In the genomic region with DNA sequence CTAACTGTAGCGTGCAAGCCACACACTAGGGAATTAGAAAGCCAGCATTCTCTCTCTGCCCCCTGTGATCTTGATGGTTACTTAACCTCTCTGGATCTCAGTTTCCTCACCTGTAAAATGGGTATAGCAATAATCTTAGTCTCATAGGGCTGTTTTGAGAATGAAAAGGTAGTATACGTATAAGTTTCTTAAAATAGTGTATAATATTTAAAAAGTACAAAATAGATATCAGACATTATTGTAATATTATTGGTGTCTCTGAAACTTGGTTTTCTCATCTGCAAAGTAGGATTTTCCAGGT, we compare ENCODE assay signal across 21 cellular contexts.
"Had no signal": no experiment of that assay in that cellular context is flagged by ENCODE, and none has a peak within 500 bp of the region (broad histone marks: within the 10 kb centered on the region; RNA-seq: fewer than 3 reads in every experiment).

No MANE protein-coding gene starts in this region.

- H3K9me3 ChIP-seq: SJCRH30, SK-N-SH had no signal

- FAIRE-seq: bronchial epithelial cell had no signal

- H3K4me2 ChIP-seq: SK-N-SH had no signal

- DNase-seq: activated B cell treated with CpG ODN at 0.5 μM for 24 hours; activated CD4-positive, alpha-beta T cell treated with anti-CD3 and anti-CD28 coated beads for 1 hour; activated CD4-positive, alpha-beta T cell treated with anti-CD3 and anti-CD28 coated beads, Interleukin-2, amount 10 ng/mL, durations not matched to agents 24 days and 14 days; activated CD4-positive, alpha-beta T cell treated with anti-CD3 and anti-CD28 coated beads, Interleukin-2, amount 50 U/mL, for 48 hours; activated gamma-delta T cell; activated naive CD4-positive, alpha-beta T cell treated with anti-CD3 and anti-CD28 coated beads for 36 hours; activated T-cell treated with anti-CD3 and anti-CD28 coated beads, Interleukin-2, amount 50 U/mL, for 4 hours; NCI-H1048; NCI-H1930; NCI-H345; NCI-H510A; NCI-H526 treated with DMSO at 0.1 percent for 48 hours; NK-92 treated with Interleukin-12 subunit alpha and Interleukin-12 subunit beta, amount 100 ng/mL, for 24 hours; OCI-M1; Right ventricle myocardium superior; RPMI8226; SJCRH30; SK-N-SH; SW 1271 had no signal

- H3K4me3 ChIP-seq: SJCRH30 had no signal

- H3K27ac ChIP-seq: SJCRH30 had no signal

- H3K27me3 ChIP-seq: SJCRH30 had no signal

- H3K36me3 ChIP-seq: SJCRH30 had no signal

- H3K9ac ChIP-seq: SK-N-SH had no signal

- ATAC-seq: activated T-cell treated with anti-CD3 and anti-CD28 coated beads, Interleukin-2, amount 50 U/mL, for 4 hours; Panc1 had no signal
